10 cellular contexts compared by ENCODE assay signal in genomic region chr13:51249767-51250741, GRCh38. TPM values are rescaled to one million over a fixed set of nuclear protein-coding genes. Genes with fewer than 3 reads are reported as not detected.
DNase-seq lines count a peak whose midpoint lies in the region; ATAC-seq and TF ChIP-seq lines count a peak whose summit lies in the region.
"Had no signal": no experiment of that assay in that cellular context is flagged by ENCODE, and none has a peak within 500 bp of the region (broad histone marks: within the 10 kb centered on the region; RNA-seq: fewer than 3 reads in every experiment).

No MANE protein-coding gene starts in this region.

- H3K27me3 Mint-ChIP-seq in memory B cell: peaks cover 7% of the 10 kb centered on the region

- H3K4me1 Mint-ChIP-seq in memory B cell: peaks cover 10% of the 10 kb centered on the region

- H3K27ac Mint-ChIP-seq in memory B cell: no peak overlapping the region

- in situ Hi-C loops in astrocyte of the cerebellum (cut with HindIII; ENCODE audit: low sequenced_read_pairs): no loop called here

- H3K36me3 Mint-ChIP-seq in memory B cell: no peaks in the 10 kb centered on the region

- H3K36me3 ChIP-seq in BE2C: no peaks in the 10 kb centered on the region; the same call in 1 of the 2 replicates
- H3K36me3 ChIP-seq: Peyer's patch had no signal

- H3K4me3 ChIP-seq in BE2C (ENCODE audit: low read depth, low read length): no peak overlapping the region
- no peak overlapping the region for H3K4me3 ChIP-seq in astrocyte of the cerebellum (ENCODE audit: low read depth, low read length)
- H3K4me3 ChIP-seq: Peyer's patch had no signal

- no peaks in the 10 kb centered on the region for H3K9me3 Mint-ChIP-seq in memory B cell

- H3K9me3 ChIP-seq in BE2C: no peaks in the 10 kb centered on the region
- H3K9me3 ChIP-seq: Peyer's patch had no signal

- no peak for DNase-seq in BE2C
- DNase-seq in astrocyte of the cerebellum (ENCODE audit: low read depth): no peak
- no peak for DNase-seq in memory B cell (ENCODE audit: low spot score in 2 of 2)
- DNase-seq: Peyer's patch; stimulated activated CD4-positive, alpha-beta T cell treated with anti-CD3 and anti-CD28 coated beads, Interleukin-15, amount 100 ng/mL, for 24 hours had no signal

- peaks cover 31% of the 10 kb centered on the region for H3K4me1 ChIP-seq in BE2C
- H3K4me1 ChIP-seq: Peyer's patch had no signal

- peak; percentile 76 for TF ChIP-seq CTCF in BE2C (IDR thresholded peaks at IDR 0.05; ENCODE audit: low read depth, low read length)
- peak; percentile 45 for TF ChIP-seq CTCF in astrocyte of the cerebellum (IDR thresholded peaks at IDR 0.05; ENCODE audit: low read depth, low read length, missing control alignments)

- no peak overlapping the region for H3K4me3 Mint-ChIP-seq in memory B cell

- ATAC-seq in HG03354 (IDR thresholded peaks at IDR 0.05; ENCODE audit: poor library complexity, severe bottlenecking, unreplicated experiment) (peak; percentile 66), memory B cell (ENCODE audit: low read depth) (peak; percentile 43), GM18867 (IDR thresholded peaks at IDR 0.05; ENCODE audit: unreplicated experiment) (no peak), GM18502 (IDR thresholded peaks at IDR 0.05; ENCODE audit: poor library complexity, unreplicated experiment) (no peak), GM21423 (IDR thresholded peaks at IDR 0.05; ENCODE audit: unreplicated experiment) (no peak), HG03378 (IDR thresholded peaks at IDR 0.05; ENCODE audit: unreplicated experiment) (no peak)

- H3K27me3 ChIP-seq in BE2C: no peaks in the 10 kb centered on the region
- H3K27me3 ChIP-seq: Peyer's patch had no signal

RNA-seq across cellular contexts. Expression of gene FAM124A, which starts 27.9 kb away (rescaled TPM):
- polyA plus RNA-seq in BE2C (2012; ENCODE audit: insufficient read depth, insufficient read length, low read depth): 13.1 TPM

Comparison
In these comparisons a context has a peak if more than half of its experiments do, and no peak if none do; other contexts are left out.
1. ATAC-seq: peak in HG03354 (single experiment) and memory B cell (single experiment); none in GM18867 (single experiment), GM18502 (single experiment), GM21423 (single experiment) and HG03378 (single experiment).